8 cellular contexts compared by ENCODE assay signal in the genomic region with DNA sequence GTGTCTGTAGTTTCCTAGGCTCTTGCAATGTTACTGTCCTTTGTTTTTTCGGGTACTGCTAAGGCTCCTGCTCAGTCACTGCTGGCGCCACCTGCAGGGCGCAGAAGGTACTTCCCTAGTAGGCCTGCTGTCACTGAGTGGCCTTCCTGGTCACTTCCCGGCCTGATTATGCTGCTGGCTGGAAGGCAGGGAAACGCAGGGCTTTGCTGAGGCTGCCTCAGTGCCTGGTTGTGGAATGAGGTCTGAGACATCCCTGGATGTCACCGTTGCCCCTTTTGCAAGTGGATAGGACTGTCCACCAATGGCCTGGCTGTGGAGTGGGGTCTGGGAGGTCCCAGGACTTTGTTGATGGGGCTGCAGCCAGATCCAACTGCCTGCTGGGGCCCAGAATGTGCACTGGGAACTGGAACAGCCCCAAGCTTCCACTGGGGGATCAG. TPM values are rescaled to one million over a fixed set of nuclear protein-coding genes. Genes with fewer than 3 reads are reported as not detected.
A peak's percentile ranks its signal among the peaks of the same experiment; 100 is the strongest.
DNase-seq lines count a peak whose midpoint lies in the region; ATAC-seq and TF ChIP-seq lines count a peak whose summit lies in the region.

No MANE protein-coding gene starts in this region.

- DNase-seq in Calu3 (peak; percentile 90), OCI-LY7 (ENCODE audit: low spot score) (peak; percentile 48), globus pallidus (ENCODE audit: low spot score) (peak; percentile 40), retinal pigment epithelial cell (ENCODE audit: low read depth) (no peak), putamen (ENCODE audit: low spot score) (no peak)
- peak; percentile 70 for DNase-seq in activated T-cell treated with anti-CD3 and anti-CD28 coated beads, Interleukin-2, amount 50 U/mL, for 24 hours

- intact Hi-C loops in Calu3 (cut with micrococcal nuclease; ENCODE audit: unreplicated experiment) (loop anchor here (1.0 to 10.0 kb wide), 7 partner anchors 21 to 478 kb away; a partner anchor contains a TSS), OCI-LY7 (cut with micrococcal nuclease; ENCODE audit: unreplicated experiment) (loop anchor here (10.0 kb wide), 1 partner anchor 230 kb away; no protein-coding TSS in a partner anchor)

- peak overlapping the region; percentile 58 for H3K27ac Mint-ChIP-seq in Calu3 (ENCODE audit: unreplicated experiment)
- no peak overlapping the region for H3K27ac Mint-ChIP-seq in activated T-cell treated with anti-CD3 and anti-CD28 coated beads, Interleukin-2, amount 50 U/mL, for 24 hours

- POLR2A ChIA-PET in OCI-LY7 (lab: Charles Lee) = no interaction called here

- no peak overlapping the region for H3K4me3 Mint-ChIP-seq in Calu3 (ENCODE audit: low read depth, unreplicated experiment)
- H3K4me3 Mint-ChIP-seq in activated T-cell treated with anti-CD3 and anti-CD28 coated beads, Interleukin-2, amount 50 U/mL, for 24 hours = no peak overlapping the region

- H3K36me3 Mint-ChIP-seq in Calu3 (ENCODE audit: insufficient read depth, unreplicated experiment) = peaks cover 5% of the 10 kb centered on the region
- H3K36me3 Mint-ChIP-seq in activated T-cell treated with anti-CD3 and anti-CD28 coated beads, Interleukin-2, amount 50 U/mL, for 24 hours (ENCODE audit: low read depth) = no peaks in the 10 kb centered on the region

- no peaks in the 10 kb centered on the region for H3K9me3 ChIP-seq in OCI-LY7 (ENCODE audit: low read length)

- no peak overlapping the region for H2AFZ ChIP-seq in OCI-LY7 (ENCODE audit: low read length)

- H3K4me2 ChIP-seq in OCI-LY7 (ENCODE audit: low read length) = no peak overlapping the region

- H3K4me3 ChIP-seq in OCI-LY7 (ENCODE audit: low read depth, low read length, poor library complexity, severe bottlenecking) (no peak overlapping the region), retinal pigment epithelial cell (ENCODE audit: low read length) (no peak overlapping the region)

- H4K20me1 ChIP-seq in OCI-LY7 (ENCODE audit: insufficient read depth, low read length) = no peaks in the 10 kb centered on the region

- H3K27ac ChIP-seq in OCI-LY7 (ENCODE audit: low read depth, low read length, poor library complexity, severe bottlenecking) = no peak overlapping the region

- ATAC-seq in GM19395 (IDR thresholded peaks at IDR 0.05; ENCODE audit: unreplicated experiment) (peak; percentile 98), HG03342 (IDR thresholded peaks at IDR 0.05; ENCODE audit: unreplicated experiment) (peak; percentile 92)

- H3K9me3 Mint-ChIP-seq in Calu3 (ENCODE audit: low read depth, unreplicated experiment) = no peaks in the 10 kb centered on the region
- H3K9me3 Mint-ChIP-seq in activated T-cell treated with anti-CD3 and anti-CD28 coated beads, Interleukin-2, amount 50 U/mL, for 24 hours = no peaks in the 10 kb centered on the region

- TF ChIP-seq CTCF in Calu3 (IDR thresholded peaks at IDR 0.05; ENCODE audit: unreplicated experiment) (peak; percentile 93), OCI-LY7 (conservative IDR thresholded peaks at IDR 0.05; ENCODE audit: low read length) (peak; percentile 88), retinal pigment epithelial cell (conservative IDR thresholded peaks at IDR 0.05; ENCODE audit: low read depth, low read length) (peak; percentile 92)

- H3K9me2 ChIP-seq in OCI-LY7 (ENCODE audit: insufficient read depth, low read length) = no peaks in the 10 kb centered on the region

- H3K79me2 ChIP-seq in OCI-LY7 (ENCODE audit: insufficient read depth, low read depth, low read length) = no peaks in the 10 kb centered on the region

- H3K27me3 Mint-ChIP-seq in Calu3 (ENCODE audit: unreplicated experiment) = no peaks in the 10 kb centered on the region
- H3K27me3 Mint-ChIP-seq in activated T-cell treated with anti-CD3 and anti-CD28 coated beads, Interleukin-2, amount 50 U/mL, for 24 hours = peaks cover 5% of the 10 kb centered on the region

- peaks cover 46% of the 10 kb centered on the region for H3K4me1 Mint-ChIP-seq in Calu3 (ENCODE audit: low read depth, unreplicated experiment)
- no peaks in the 10 kb centered on the region for H3K4me1 Mint-ChIP-seq in activated T-cell treated with anti-CD3 and anti-CD28 coated beads, Interleukin-2, amount 50 U/mL, for 24 hours (ENCODE audit: low read depth)

- CTCF ChIA-PET in Calu3 (lab: Charles Lee) (no interaction called here), OCI-LY7 (lab: Charles Lee; ENCODE audit: unreplicated experiment) (no interaction called here)

- H3K4me1 ChIP-seq in OCI-LY7 (ENCODE audit: insufficient read depth, low read length, poor library complexity, severe bottlenecking) = no peaks in the 10 kb centered on the region

- H3K36me3 ChIP-seq in OCI-LY7 (ENCODE audit: insufficient read depth, low read length) = no peaks in the 10 kb centered on the region

- no TSS peak for BruUV-seq in Calu3 (replicated peaks; lab: Mats Ljungman, UMichigan)
- BruUV-seq in OCI-LY7 (replicated peaks; lab: Mats Ljungman, UMichigan) = no TSS peak

RNA-seq across cellular contexts. Expression of a gene that starts 13.1 kb away (rescaled TPM):
- 2.4 and 3.2 TPM in 2 replicates for total RNA-seq in Calu3 (2022)
- not detected in 2 replicates for total RNA-seq in OCI-LY7 (2014; rRNA removed; shearing (Covaris generic))
- not detected in 2 replicates for total RNA-seq in OCI-LY7 (2022)

Comparison
In these comparisons a context has a peak if more than half of its experiments do, and no peak if none do; other contexts are left out.
1. DNase-seq: peak in Calu3 (single experiment), OCI-LY7 (single experiment), activated T-cell treated with anti-CD3 and anti-CD28 coated beads, Interleukin-2, amount 50 U/mL, for 24 hours (single experiment) and globus pallidus (single experiment); none in retinal pigment epithelial cell (single experiment) and putamen (single experiment).
2. Peak in every context shown above with its lines, with median percentiles within 50 percentile points of each other: CTCF ChIP-seq.